ENCODE assay signal across 30 cellular contexts in genomic region chr13:75873499-75873898, GRCh38.
"Had no signal": no experiment of that assay in that cellular context is flagged by ENCODE, and none has a peak within 500 bp of the region (broad histone marks: within the 10 kb centered on the region; RNA-seq: fewer than 3 reads in every experiment).

No MANE protein-coding gene starts in this region.

- H3K27ac Mint-ChIP-seq: activated B cell treated with CpG ODN at 0.5 μM for 24 hours; activated CD8-positive, alpha-beta T cell treated with anti-CD3 and anti-CD28 coated beads for 36 hours; activated naive CD8-positive, alpha-beta T cell treated with anti-CD3 and anti-CD28 coated beads for 36 hours; activated T-cell treated with anti-CD3 and anti-CD28 coated beads, Interleukin-2, amount 50 U/mL, for 72 hours; activated T-helper 17 cell treated with anti-CD3 and anti-CD28 coated beads, Interleukin-2, amount 50 U/mL, for 72 hours had no signal

- H3K27ac ChIP-seq: ascending aorta, cardiac muscle cell, SJCRH30, SK-N-MC had no signal

- H3K36me3 Mint-ChIP-seq: activated naive CD8-positive, alpha-beta T cell treated with anti-CD3 and anti-CD28 coated beads for 36 hours had no signal

- ATAC-seq: activated CD8-positive, alpha-beta T cell treated with anti-CD3 and anti-CD28 coated beads for 36 hours; activated T-cell treated with anti-CD3 and anti-CD28 coated beads, Interleukin-2, amount 50 U/mL, for 72 hours; activated T-helper 17 cell treated with anti-CD3 and anti-CD28 coated beads, Interleukin-2, amount 50 U/mL, for 72 hours; K562; Panc1 had no signal

- H3K9me3 Mint-ChIP-seq: activated B cell treated with CpG ODN at 0.5 μM for 24 hours; activated CD8-positive, alpha-beta T cell treated with anti-CD3 and anti-CD28 coated beads for 36 hours; activated naive CD8-positive, alpha-beta T cell treated with anti-CD3 and anti-CD28 coated beads for 36 hours; activated T-cell treated with anti-CD3 and anti-CD28 coated beads, Interleukin-2, amount 50 U/mL, for 72 hours; activated T-helper 17 cell treated with anti-CD3 and anti-CD28 coated beads, Interleukin-2, amount 50 U/mL, for 72 hours; central memory CD8-positive, alpha-beta T cell had no signal

- DNase-seq: activated B cell treated with CpG ODN at 0.5 μM for 24 hours; activated CD4-positive, alpha-beta T cell treated with anti-CD3 and anti-CD28 coated beads for 4 hours; activated CD4-positive, alpha-beta T cell treated with anti-CD3 and anti-CD28 coated beads, Interleukin-2, amount 50 U/mL, for 4 hours; activated CD4-positive, CD25-positive, alpha-beta regulatory T cell treated with anti-CD3 and anti-CD28 coated beads, Interleukin-2, amount 50 U/mL, for 72 hours; activated CD8-positive, alpha-beta T cell treated with anti-CD3 and anti-CD28 coated beads for 36 hours; activated effector memory CD4-positive, alpha-beta T cell treated with anti-CD3 and anti-CD28 coated beads, Interleukin-2, amount 50 U/mL, for 16 hours; activated naive CD4-positive, alpha-beta T cell; activated naive CD4-positive, alpha-beta T cell treated with anti-CD3 and anti-CD28 coated beads, Interleukin-2, amount 50 U/mL, for 16 hours; activated naive CD8-positive, alpha-beta T cell treated with anti-CD3 and anti-CD28 coated beads for 36 hours; activated T-cell treated with anti-CD3 and anti-CD28 coated beads, Interleukin-2, amount 50 U/mL, for 1 hour; activated T-cell treated with anti-CD3 and anti-CD28 coated beads, Interleukin-2, amount 50 U/mL, for 72 hours; amygdala; NCI-H1105 treated with DMSO at 0.1 percent for 48 hours; NCI-H1436; NCI-H1694; NCI-H1930; NCI-H2081 treated with DMSO at 0.1 percent for 48 hours; NCI-H226; NCI-H446 treated with DMSO at 0.1 percent for 48 hours; NCI-H524; SHP77; SJCRH30; T1000 had no signal

- H3K4me3 ChIP-seq: ascending aorta, cardiac muscle cell, K562, SJCRH30, SK-N-MC had no signal

- H3K4me1 Mint-ChIP-seq: activated T-helper 17 cell treated with anti-CD3 and anti-CD28 coated beads, Interleukin-2, amount 50 U/mL, for 72 hours had no signal

- H3K36me3 ChIP-seq: ascending aorta, cardiac muscle cell, SJCRH30 had no signal

- H3K9me3 ChIP-seq: ascending aorta, SJCRH30 had no signal

- H3K27me3 ChIP-seq: ascending aorta, cardiac muscle cell, SJCRH30 had no signal

- H3K4me3 Mint-ChIP-seq: activated B cell treated with CpG ODN at 0.5 μM for 24 hours; activated CD8-positive, alpha-beta T cell treated with anti-CD3 and anti-CD28 coated beads for 36 hours; activated naive CD8-positive, alpha-beta T cell treated with anti-CD3 and anti-CD28 coated beads for 36 hours; activated T-cell treated with anti-CD3 and anti-CD28 coated beads, Interleukin-2, amount 50 U/mL, for 72 hours; activated T-helper 17 cell treated with anti-CD3 and anti-CD28 coated beads, Interleukin-2, amount 50 U/mL, for 72 hours; central memory CD8-positive, alpha-beta T cell had no signal
